ENCODE assay signal across 8 cellular contexts in genomic region chr10:28533571-28534304, GRCh38. TPM values are rescaled to one million over a fixed set of nuclear protein-coding genes. Genes with fewer than 3 reads are reported as not detected.
DNase-seq lines count a peak whose midpoint lies in the region; ATAC-seq, FAIRE-seq and TF ChIP-seq lines count a peak whose summit lies in the region.

No MANE protein-coding gene starts in this region.

- H3K4me3 ChIP-seq in AG04449 (ENCODE audit: low read depth, low read length), result peak overlapping the region; percentile 83
- H3K4me3 ChIP-seq in GM12878, result peak overlapping the region; percentile 92
- H3K4me3 ChIP-seq in iPS DF 6.9 (ENCODE audit: low read length), result peak overlapping the region; percentile 84
- H3K4me3 ChIP-seq in gastrocnemius medialis, result peak overlapping the region; percentile 78 to 99 (median 90)

- no peaks in the 10 kb centered on the region for H3K27me3 ChIP-seq in GM12878 (replicated peaks in 1 of 2; ENCODE audit: control insufficient read depth in 2 of 2, insufficient read depth in 2 of 2, low read length in 1 of 2)
- H3K27me3 ChIP-seq in iPS DF 6.9 (ENCODE audit: control insufficient read depth, insufficient read depth, low read length), result no peaks in the 10 kb centered on the region
- no peaks in the 10 kb centered on the region for H3K27me3 ChIP-seq in gastrocnemius medialis

- no peak overlapping the region; the same call in 1 of the 2 replicates for H2AFZ ChIP-seq in GM12878 (ENCODE audit: control insufficient read depth, low read depth, low read length)

- H3K9ac ChIP-seq in GM12878 (ENCODE audit: control insufficient read depth, insufficient read depth, low read length), result peak overlapping the region; percentile 99

- no peak for TF ChIP-seq EP300 in GM12878 (IDR thresholded peaks at IDR 0.05; ENCODE audit: borderline replicate concordance in 1 of 2, control insufficient read depth in 1 of 2, low read depth in 2 of 2, low read length in 2 of 2)

- no peak for FAIRE-seq in GM12878 (lab: Jason Lieb, UNC)

- in situ Hi-C loops in GM12878 (cut with MboI) (loop anchor here (10.0 kb wide), 1 partner anchor 1289 kb away; the partner anchor contains the start of gene ACBD5), gastrocnemius medialis (cut with MboI; ENCODE audit: low sequenced_read_pairs in 4 of 4) (loop anchor here in 1 of 4 donors (10.0 kb wide), 1 partner anchor 51 kb away; no protein-coding TSS in a partner anchor)

- H4K20me1 ChIP-seq in GM12878 (ENCODE audit: control insufficient read depth, insufficient read depth), result no peaks in the 10 kb centered on the region

- peaks cover 4% of the 10 kb centered on the region for H3K4me1 ChIP-seq in GM12878 (ENCODE audit: control insufficient read depth, insufficient read depth, low read length)
- no peaks in the 10 kb centered on the region for H3K4me1 ChIP-seq in iPS DF 6.9 (ENCODE audit: control insufficient read depth, insufficient read depth, low read length)
- H3K4me1 ChIP-seq in gastrocnemius medialis, result peaks cover 33 to 37% of the 10 kb centered on the region in 2 donors

- no peaks in the 10 kb centered on the region for H3K9me3 ChIP-seq in GM12878 (replicated peaks; ENCODE audit: control insufficient read depth, insufficient read depth, low read length)
- H3K9me3 ChIP-seq in iPS DF 6.9 (ENCODE audit: control insufficient read depth, insufficient read depth, low read length), result no peaks in the 10 kb centered on the region
- no peaks in the 10 kb centered on the region for H3K9me3 ChIP-seq in gastrocnemius medialis

- SMC1A ChIA-PET in GM12878 (lab: Charles Lee; ENCODE audit: uncharacterized antibody, unreplicated experiment), result interaction anchor here (0.7 to 1.0 kb wide), 2 partner anchors 11 to 25 kb away, joined by 3 read pairs; no protein-coding TSS in a partner anchor

- H3K4me2 ChIP-seq in GM12878 (ENCODE audit: control insufficient read depth, insufficient read depth), result no peak overlapping the region; the same call in 1 of the 2 replicates

- no TSS peak for BruUV-seq in GM12878 (replicated peaks; lab: Mats Ljungman, UMichigan)

- DNase-seq in AG04449 (ENCODE audit: low read depth, low spot score), result no peak
- peak; percentile 4 for DNase-seq in HS-27A (ENCODE audit: low read depth)
- peak; percentile 58 for DNase-seq in T-helper 9 cell
- no peak for DNase-seq in GM12878 (ENCODE audit: low read depth, low spot score)
- DNase-seq in iPS DF 6.9 (ENCODE audit: low read depth, low spot score), result no peak
- peak; percentile 47 to 60 for DNase-seq in gastrocnemius medialis

- WGBS in GM12878 (ENCODE audit: insufficient coverage, insufficient replicate concordance, low lambda C conversion rate, missing lambda C conversion rate), result under 1% methylated on average over 31 of the region's 64 CpGs
- no CpG with 5 or more reads among the region's 64 CpGs for WGBS in iPS DF 6.9 (ENCODE audit: insufficient coverage, insufficient read length)

- intact Hi-C loops in GM12878 (cut with micrococcal nuclease; ENCODE audit: unreplicated experiment) (loop anchor here (5.0 to 10.0 kb wide), 4 partner anchors 99 to 1379 kb away; partner anchors contain the start of genes ACBD5, MASTL and YME1L1), gastrocnemius medialis (cut with DNase I; ENCODE audit: low total_unique reads) (loop anchor here (2.0 to 5.0 kb wide), 4 partner anchors 53 to 1291 kb away; partner anchors contain the start of genes ACBD5, BAMBI and RAB18)

- RAD21 ChIA-PET in GM12878 (lab: Charles Lee; ENCODE audit: unreplicated experiment), result interaction anchor here (1.2 kb wide), 1 partner anchor 13 kb away, joined by 5 read pairs; no protein-coding TSS in a partner anchor

- ATAC-seq in GM19035 (IDR thresholded peaks at IDR 0.05; ENCODE audit: unreplicated experiment) (peak; percentile 19), GM12878 (peak; percentile 18), gastrocnemius medialis (peak; percentile 47 to 48), GM19463 (IDR thresholded peaks at IDR 0.05; ENCODE audit: unreplicated experiment) (no peak)

- POLR2A ChIA-PET in AG04449 (lab: Yijun Ruan, JAX), result interaction anchor here (0.5 to 1.1 kb wide), 2 partner anchors 13 to 1297 kb away, joined by 3 read pairs; no protein-coding TSS in a partner anchor
- POLR2A ChIA-PET in GM12878 (lab: Charles Lee), result interaction anchor here (1.5 to 3.3 kb wide), 2 partner anchors 11 to 53 kb away, joined by 3 to 11 read pairs; no protein-coding TSS in a partner anchor

- H3K27ac ChIP-seq in GM12878 (ENCODE audit: control insufficient read depth, insufficient read depth) (peak overlapping the region; percentile 100), iPS DF 6.9 (ENCODE audit: low read length) (no peak overlapping the region), gastrocnemius medialis (peak overlapping the region; percentile 95 to 99 (median 98))

- CTCF ChIA-PET in AG04449 (lab: Yijun Ruan, JAX), result no interaction called here
- CTCF ChIA-PET in GM12878 (lab: Yijun Ruan, JAX), result interaction anchor here (1.4 kb wide), 1 partner anchor 12 kb away, joined by 6 read pairs; no protein-coding TSS in a partner anchor

- H3K79me2 ChIP-seq in GM12878 (ENCODE audit: control insufficient read depth, insufficient read depth, low read length), result peaks cover 74% of the 10 kb centered on the region

- H3K36me3 ChIP-seq in GM12878 (ENCODE audit: control insufficient read depth in 2 of 2, insufficient read depth in 2 of 2, low read length in 1 of 2), result peaks cover 0 to 22% of the 10 kb centered on the region in 2 experiments; a peak in 3 of 4 replicates
- peaks cover 8% of the 10 kb centered on the region; the same call in 1 of the 2 replicates for H3K36me3 ChIP-seq in iPS DF 6.9 (ENCODE audit: control insufficient read depth, insufficient read depth, low read length)
- peaks cover 0 to 36% of the 10 kb centered on the region in 2 donors for H3K36me3 ChIP-seq in gastrocnemius medialis

- no peak for TF ChIP-seq CTCF in AG04449 (IDR thresholded peaks at IDR 0.05; ENCODE audit: insufficient read depth, low read length, missing control alignments)
- TF ChIP-seq CTCF in GM12878 (IDR thresholded peaks at IDR 0.05 in 2 of 3, conservative IDR thresholded peaks at IDR 0.05 in 1 of 3; ENCODE audit: control insufficient read depth in 2 of 3, extremely low read depth in 1 of 3, insufficient read depth in 1 of 3, low read depth in 3 of 3, low read length in 3 of 3), result no peak
- no peak for TF ChIP-seq CTCF in gastrocnemius medialis (IDR thresholded peaks at IDR 0.05 in 4 of 5, conservative IDR thresholded peaks at IDR 0.05 in 1 of 5)

- no peak for TF ChIP-seq RAD21 in GM12878 (IDR thresholded peaks at IDR 0.05; ENCODE audit: insufficient read depth, low read depth, low read length)

- peak; percentile 7; the same call in 1 of the 2 replicates for TF ChIP-seq POLR2A in GM12878 (IDR thresholded peaks at IDR 0.05; ENCODE audit: low read depth, low read length)
- TF ChIP-seq POLR2A in gastrocnemius medialis (IDR thresholded peaks at IDR 0.05), result no peak

TF ChIP-seq in GM12878, 131 proteins besides CTCF, POLR2A, EP300 and RAD21 (continues in another document):
- 0 out of 2 replicates have a peak, but pooled peaks have one; percentile 13 for TF ChIP-seq LARP7 (IDR thresholded peaks at IDR 0.05)
- no peak for TF ChIP-seq ZNF24 (IDR thresholded peaks at IDR 0.05)
- TF ChIP-seq ZSCAN29 (IDR thresholded peaks at IDR 0.05), result no peak
- TF ChIP-seq E2F4 (IDR thresholded peaks at IDR 0.05; ENCODE audit: low read depth, low read length), result no peak
- no peak for TF ChIP-seq YBX1 (IDR thresholded peaks at IDR 0.05)
- TF ChIP-seq MXI1 (IDR thresholded peaks at IDR 0.05; ENCODE audit: low read depth, low read length), result no peak
- no peak for TF ChIP-seq TCF7 (IDR thresholded peaks at IDR 0.05; ENCODE audit: borderline replicate concordance)
- no peak for TF ChIP-seq HDAC6 (IDR thresholded peaks at IDR 0.05; ENCODE audit: unreplicated experiment)
- TF ChIP-seq RAD51 (IDR thresholded peaks at IDR 0.05), result no peak

RNA-seq across cellular contexts. Expression of gene WAC, which starts 0.8 kb away (rescaled TPM):
- 271 and 278 TPM in 2 replicates for total RNA-seq in GM12878 (2013; cell fraction: nucleolus; rRNA removed)
- total RNA-seq in GM12878 (2014; rRNA removed), result 74.5 and 87.0 TPM in 2 replicates
- 79.7 and 86.4 TPM in 2 replicates for total RNA-seq in GM12878 (2014; rRNA removed; fragmentation: Illumina TruSeq; extraction: Trizol)
- 80.1 and 87.9 TPM in 2 replicates for total RNA-seq in GM12878 (2021)
- polyA plus RNA-seq in GM12878 (2011; ENCODE audit: low read depth), result 40.4 TPM
- polyA plus RNA-seq in GM12878 (2011; rRNA removed), result 123 and 131 TPM in 2 replicates
- polyA plus RNA-seq in GM12878 (2011; cell fraction: cytosol; rRNA removed), result 62.1 and 67.2 TPM in 2 replicates
- polyA plus RNA-seq in GM12878 (2011; cell fraction: nucleus; rRNA removed), result 74.7 and 77.8 TPM in 2 replicates
- 48.7 and 67.5 TPM in 2 replicates for polyA plus RNA-seq in GM12878 (2012)
- 117 and 132 TPM in 2 replicates for polyA plus RNA-seq in GM12878 (2014; fragmentation: Illumina TruSeq; extraction: Trizol)
- polyA plus RNA-seq in GM12878 (2014; fragmentation: Nextera tagmentation; extraction: Ambion mirVana), result 10 to 100 TPM; 26.5 to 30.4 TPM
- 61.2 and 64.2 TPM in 2 replicates for polyA plus RNA-seq in GM12878 (2014; rRNA removed)
- polyA plus RNA-seq in GM12878 (2016; fragmentation: Nextera tagmentation; extraction: Ambion mirVana), result 10 to 100 TPM; 50.9 to 52.1 TPM
- polyA minus RNA-seq in GM12878 (2011; rRNA and poly(A)+ RNA removed), result 103 and 117 TPM in 2 replicates
- 35.9 and 42.6 TPM in 2 replicates for polyA minus RNA-seq in GM12878 (2011; cell fraction: cytosol; rRNA and poly(A)+ RNA removed)
- polyA minus RNA-seq in GM12878 (2011; cell fraction: nucleus; rRNA and poly(A)+ RNA removed), result 58.9 and 116 TPM in 2 replicates
- 10 to 100 TPM; 55.7 to 83.4 (median 69.6) TPM for total RNA-seq in gastrocnemius medialis

Comparison
In these comparisons a context has a peak if more than half of its experiments do, and no peak if none do; other contexts are left out.
1. DNase-seq: peak in HS-27A (single experiment), T-helper 9 cell (single experiment) and gastrocnemius medialis (2 of 2); none in AG04449 (single experiment), GM12878 (single experiment) and iPS DF 6.9 (single experiment).
2. Peak in every context shown above with its lines, with median percentiles within 50 percentile points of each other: H3K4me3 ChIP-seq.